20 cellular contexts compared by ENCODE assay signal in genomic region chr19:6267552-6268381, GRCh38. TPM values are rescaled to one million over a fixed set of nuclear protein-coding genes. Genes with fewer than 3 reads are reported as not detected.
DNase-seq lines count a peak whose midpoint lies in the region; ATAC-seq, FAIRE-seq and TF ChIP-seq lines count a peak whose summit lies in the region.
"Had no signal": no experiment of that assay in that cellular context is flagged by ENCODE, and none has a peak within 500 bp of the region (broad histone marks: within the 10 kb centered on the region; RNA-seq: fewer than 3 reads in every experiment).

No MANE protein-coding gene starts in this region.

- H3K4me3 ChIP-seq in CD8-positive, alpha-beta T cell (ENCODE audit: low read depth, low read length), result no peak overlapping the region
- H3K4me3 ChIP-seq in ascending aorta, result no peak overlapping the region
- H3K4me3 ChIP-seq: gastroesophageal sphincter, K562, pancreas, tibial nerve had no signal

- ATAC-seq in CD8-positive, alpha-beta T cell, result no peak
- no peak for ATAC-seq in GM19395 (IDR thresholded peaks at IDR 0.05; ENCODE audit: unreplicated experiment)
- ATAC-seq: gastroesophageal sphincter, K562, Panc1, pancreas had no signal

- FAIRE-seq in GM19239 (lab: Jason Lieb, UNC), result no peak
- FAIRE-seq: K562, pancreas had no signal

- CTCF ChIA-PET in CD8-positive, alpha-beta T cell (lab: Charles Lee), result interaction anchor here (0.6 to 1.6 kb wide), 3 partner anchors 32 to 238 kb away, joined by 3 to 4 read pairs (median 4); no protein-coding TSS in a partner anchor

- peaks cover 6% of the 10 kb centered on the region for H3K4me1 ChIP-seq in CD8-positive, alpha-beta T cell (ENCODE audit: insufficient read depth, low read length)
- H3K4me1 ChIP-seq in ascending aorta, result peaks cover 5 to 18% of the 10 kb centered on the region in 2 donors

- peak overlapping the region; percentile 43 for H3K27ac Mint-ChIP-seq in CD8-positive, alpha-beta T cell
- H3K27ac Mint-ChIP-seq in HFFc6 (peak overlapping the region; percentile 15; the same call in 1 of the 2 replicates), chondrocyte (ENCODE audit: unreplicated experiment) (peak overlapping the region; percentile 19), nephron progenitor cell (peak overlapping the region; percentile 75)

- H3K4me1 Mint-ChIP-seq in CD8-positive, alpha-beta T cell (ENCODE audit: low read depth), result peaks cover 15% of the 10 kb centered on the region
- H3K4me1 Mint-ChIP-seq in HFFc6 (ENCODE audit: low read depth) (peaks cover 43% of the 10 kb centered on the region), chondrocyte (ENCODE audit: low read depth) (peaks cover 51% of the 10 kb centered on the region), nephron progenitor cell (peaks cover 83% of the 10 kb centered on the region)

- H3K4me3 Mint-ChIP-seq in CD8-positive, alpha-beta T cell, result no peak overlapping the region
- no peak overlapping the region for H3K4me3 Mint-ChIP-seq in HFFc6
- H3K4me3 Mint-ChIP-seq in chondrocyte (ENCODE audit: unreplicated experiment), result no peak overlapping the region
- no peak overlapping the region for H3K4me3 Mint-ChIP-seq in nephron progenitor cell

- H3K36me3 Mint-ChIP-seq in CD8-positive, alpha-beta T cell, result peaks cover 57% of the 10 kb centered on the region
- peaks cover 28% of the 10 kb centered on the region for H3K36me3 Mint-ChIP-seq in HFFc6 (ENCODE audit: low read depth)
- H3K36me3 Mint-ChIP-seq in chondrocyte (ENCODE audit: low read depth), result peaks cover 17% of the 10 kb centered on the region
- H3K36me3 Mint-ChIP-seq in nephron progenitor cell (ENCODE audit: low read depth), result peaks cover 57% of the 10 kb centered on the region

- DNase-seq in CD8-positive, alpha-beta T cell, result no peak
- DNase-seq in HFFc6 (no peak), chondrocyte (ENCODE audit: low spot score) (no peak), nephron progenitor cell (no peak), GM19239 (ENCODE audit: insufficient read length, low spot score) (no peak), ascending aorta (ENCODE audit: low spot score in 2 of 2) (no peak)
- DNase-seq: activated CD4-positive, alpha-beta T cell treated with anti-CD3 and anti-CD28 coated beads for 48 hours; activated T-cell treated with anti-CD3 and anti-CD28 coated beads, Interleukin-2, amount 50 U/mL, for 1 hour; cortex of kidney; GF-D8; NCI-H82; pancreas; SK-N-SH; stimulated activated CD4-positive, alpha-beta T cell treated with anti-CD3 and anti-CD28 coated beads, Interleukin-4, amount 100 ng/mL, for 4 hours; stimulated activated CD8-positive, alpha-beta memory T cell treated with anti-CD3 and anti-CD28 coated beads, Interleukin-4, amount 100 ng/mL, for 48 hours had no signal

- TF ChIP-seq CTCF in CD8-positive, alpha-beta T cell (IDR thresholded peaks at IDR 0.05), result no peak
- no peak for TF ChIP-seq CTCF in HFFc6 (IDR thresholded peaks at IDR 0.05)
- no peak for TF ChIP-seq CTCF in chondrocyte (IDR thresholded peaks at IDR 0.05)
- no peak for TF ChIP-seq CTCF in nephron progenitor cell (IDR thresholded peaks at IDR 0.05)
- no peak for TF ChIP-seq CTCF in ascending aorta (IDR thresholded peaks at IDR 0.05)

- no peaks in the 10 kb centered on the region for H3K9me3 ChIP-seq in CD8-positive, alpha-beta T cell (ENCODE audit: low read length)
- no peaks in the 10 kb centered on the region for H3K9me3 ChIP-seq in ascending aorta
- H3K9me3 ChIP-seq: gastroesophageal sphincter, pancreas, SK-N-SH, tibial nerve had no signal

- no peak overlapping the region for H3K27ac ChIP-seq in CD8-positive, alpha-beta T cell (ENCODE audit: low read depth, low read length)
- H3K27ac ChIP-seq in ascending aorta, result no peak overlapping the region
- H3K27ac ChIP-seq: pancreas had no signal

- no peaks in the 10 kb centered on the region for H3K36me3 ChIP-seq in CD8-positive, alpha-beta T cell (ENCODE audit: insufficient read depth, low read length)
- H3K36me3 ChIP-seq in ascending aorta, result peaks cover 24 to 39% of the 10 kb centered on the region in 2 donors

- intact Hi-C loops in CD8-positive, alpha-beta T cell (cut with DNase I, micrococcal nuclease), result no loop called here
- intact Hi-C loops in ascending aorta (cut with DNase I), result no loop called here

- POLR2A ChIA-PET in CD8-positive, alpha-beta T cell (lab: Charles Lee), result no interaction called here

- H3K27me3 Mint-ChIP-seq in CD8-positive, alpha-beta T cell (ENCODE audit: low read depth), result no peaks in the 10 kb centered on the region
- H3K27me3 Mint-ChIP-seq in HFFc6 (ENCODE audit: insufficient read depth), result no peaks in the 10 kb centered on the region; the same call in 1 of the 2 replicates
- no peaks in the 10 kb centered on the region for H3K27me3 Mint-ChIP-seq in chondrocyte (ENCODE audit: low read depth)
- H3K27me3 Mint-ChIP-seq in nephron progenitor cell (ENCODE audit: low read depth, poor library complexity), result no peaks in the 10 kb centered on the region

- H3K9me3 Mint-ChIP-seq in CD8-positive, alpha-beta T cell, result no peaks in the 10 kb centered on the region
- H3K9me3 Mint-ChIP-seq in HFFc6 (no peaks in the 10 kb centered on the region), chondrocyte (ENCODE audit: low read depth) (no peaks in the 10 kb centered on the region), nephron progenitor cell (no peaks in the 10 kb centered on the region)

- H3K27me3 ChIP-seq in CD8-positive, alpha-beta T cell (ENCODE audit: insufficient read depth, low read length), result no peaks in the 10 kb centered on the region
- H3K27me3 ChIP-seq in ascending aorta, result no peaks in the 10 kb centered on the region
- H3K27me3 ChIP-seq: gastroesophageal sphincter, pancreas, tibial nerve had no signal

RNA-seq across cellular contexts. Expression of gene MLLT1, which starts 12.0 kb away (rescaled TPM):
- total RNA-seq in CD8-positive, alpha-beta T cell, result 10 to 100 TPM; 11.8 to 15.0 TPM
- total RNA-seq in HFFc6 (2021; fragmentation: NEBNext Ultra II Directional; extraction: Animal tissue kit (Norgen Biotek cat#: 25700)), result 10 to 100 TPM; 54.6 to 69.4 (median 59.5) TPM
- total RNA-seq in chondrocyte, result 57.7 to 61.2 TPM (median 60.9 TPM) in 3 replicates
- 34.5 TPM for total RNA-seq in ascending aorta

Comparison
In these comparisons a context has a peak if more than half of its experiments do, and no peak if none do; other contexts are left out.
1. H3K27ac Mint-ChIP-seq: peak in every context shown above with its lines; median percentile 75 in nephron progenitor cell; 43 in CD8-positive, alpha-beta T cell; 19 in chondrocyte; 15 in HFFc6.